ENCODE assay signal across 23 cellular contexts in the genomic region with DNA sequence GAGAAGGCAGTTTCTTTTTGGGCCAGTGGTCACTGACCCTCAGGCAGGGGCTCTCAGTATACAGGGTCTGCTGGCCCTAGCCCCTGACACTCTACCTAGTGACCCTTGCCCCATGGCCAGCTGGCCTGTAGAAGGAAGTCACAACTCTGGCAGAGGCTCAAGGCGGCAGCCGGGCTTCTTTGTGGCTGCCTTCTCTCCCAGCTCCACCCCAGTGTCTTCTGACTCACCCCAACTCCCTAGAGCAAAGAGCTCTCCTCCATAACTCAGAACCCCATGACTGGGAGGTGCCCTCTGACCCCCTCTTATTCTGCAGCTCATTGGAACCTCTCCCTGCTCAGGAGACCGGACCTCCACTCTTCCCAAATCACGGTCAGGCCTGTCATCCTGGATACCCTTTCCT.
DNase-seq lines count a peak whose midpoint lies in the region; ATAC-seq and TF ChIP-seq lines count a peak whose summit lies in the region.
"Had no signal": no experiment of that assay in that cellular context is flagged by ENCODE, and none has a peak within 500 bp of the region (broad histone marks: within the 10 kb centered on the region; RNA-seq: fewer than 3 reads in every experiment).

No MANE protein-coding gene starts in this region.

- H3K9me3 ChIP-seq in mucosa of descending colon (peaks cover 2% of the 10 kb centered on the region), thyroid gland (no peaks in the 10 kb centered on the region), osteoblast (ENCODE audit: low read depth, low read length) (no peaks in the 10 kb centered on the region)
- H3K9me3 ChIP-seq: prostate gland, tibial artery had no signal

- H3K4me1 ChIP-seq in mucosa of descending colon (ENCODE audit: low read depth) (peaks cover 56% of the 10 kb centered on the region), thyroid gland (peaks cover 10 to 28% of the 10 kb centered on the region in 2 donors), osteoblast (ENCODE audit: insufficient read depth, low read length) (no peaks in the 10 kb centered on the region)
- H3K4me1 ChIP-seq: prostate gland, tibial artery had no signal

- intact Hi-C loops in mucosa of descending colon (cut with DNase I, micrococcal nuclease), result no loop called here
- intact Hi-C loops in thyroid gland (cut with DNase I), result no loop called here

- H3K4me2 ChIP-seq in osteoblast (ENCODE audit: insufficient read depth, low read length), result no peak overlapping the region

- no peaks in the 10 kb centered on the region for H3K36me3 ChIP-seq in mucosa of descending colon (ENCODE audit: low read depth)
- no peaks in the 10 kb centered on the region for H3K36me3 ChIP-seq in thyroid gland
- no peaks in the 10 kb centered on the region for H3K36me3 ChIP-seq in osteoblast (ENCODE audit: insufficient read depth, low read length)
- H3K36me3 ChIP-seq: prostate gland, SJCRH30, tibial artery had no signal

- TF ChIP-seq CTCF in mucosa of descending colon (IDR thresholded peaks at IDR 0.05), result no peak
- TF ChIP-seq CTCF in thyroid gland (IDR thresholded peaks at IDR 0.05), result no peak
- no peak for TF ChIP-seq CTCF in osteoblast (IDR thresholded peaks at IDR 0.05; ENCODE audit: extremely low read depth, low read depth, low read length)

- H3K27me3 ChIP-seq in thyroid gland (no peaks in the 10 kb centered on the region), osteoblast (ENCODE audit: insufficient read depth, low read length) (no peaks in the 10 kb centered on the region)
- H3K27me3 ChIP-seq: SJCRH30, tibial artery had no signal

- no peak overlapping the region for H3K27ac ChIP-seq in thyroid gland
- H3K27ac ChIP-seq in osteoblast (ENCODE audit: low read depth, low read length), result no peak overlapping the region
- H3K27ac ChIP-seq: prostate gland, SJCRH30, tibial artery had no signal

- H2AFZ ChIP-seq in osteoblast (ENCODE audit: low read length), result no peak overlapping the region

- H3K4me3 ChIP-seq in mucosa of descending colon, result no peak overlapping the region
- no peak overlapping the region for H3K4me3 ChIP-seq in thyroid gland (replicated peaks in 1 of 3)
- H3K4me3 ChIP-seq in osteoblast (ENCODE audit: insufficient read depth, low read length), result no peak overlapping the region
- H3K4me3 ChIP-seq: K562, prostate gland, SJCRH30, tibial artery had no signal

- WGBS in thyroid gland, 2 donors, result 79 to 82% methylated on average over 4 of the region's 4 CpGs

- TF ChIP-seq POLR2A in thyroid gland (IDR thresholded peaks at IDR 0.05), result no peak

- H4K20me1 ChIP-seq in osteoblast (ENCODE audit: insufficient read depth, low read length), result no peaks in the 10 kb centered on the region

- peak; percentile 87 for ATAC-seq in mucosa of descending colon
- ATAC-seq: effector memory CD8-positive, alpha-beta T cell; K562 had no signal

- DNase-seq in LoVo (ENCODE audit: low spot score), result peak; percentile 35
- DNase-seq in ecto neural progenitor cell (ENCODE audit: low spot score), result peak; percentile 27
- DNase-seq in mucosa of descending colon, result peak; percentile 83 to 89 (median 86)
- DNase-seq in thyroid gland, result peak; percentile 12 to 28
- no peak for DNase-seq in SHP77 treated with DMSO at 0.1 percent for 48 hours (lab: John Stamatoyannopoulos, UW)
- DNase-seq in osteoblast (ENCODE audit: insufficient read length, low spot score, missing footprints), result no peak
- no peak for DNase-seq in activated CD8-positive, alpha-beta memory T cell treated with anti-CD3 and anti-CD28 coated beads for 24 hours
- no peak for DNase-seq in anterior cingulate cortex (lab: John Stamatoyannopoulos, UW)
- DNase-seq: activated CD4-positive, alpha-beta T cell treated with anti-CD3 and anti-CD28 coated beads for 48 hours; activated naive CD8-positive, alpha-beta T cell treated with anti-CD3 and anti-CD28 coated beads, Interleukin-2, amount 10 ng/mL, durations not matched to agents 7 days and 5 days; CD4-positive, alpha-beta T cell; effector memory CD8-positive, alpha-beta T cell; HCEC 1CT; kidney glomerular epithelial cell; NCI-H1048; NCI-H187 treated with DMSO at 0.1 percent for 48 hours; NCI-H748 treated with DMSO at 0.1 percent for 48 hours; stimulated activated CD4-positive, alpha-beta T cell treated with anti-CD3 and anti-CD28 coated beads, Interleukin-1b, Interleukin-23, amount 100 ng/mL, for 48 hours; T-helper 1 cell; tibial artery had no signal

- H3K79me2 ChIP-seq in osteoblast (ENCODE audit: insufficient read depth, low read length), result no peaks in the 10 kb centered on the region

Comparison
In these comparisons a context has a peak if more than half of its experiments do, and no peak if none do; other contexts are left out.
1. DNase-seq: peak in LoVo (single experiment), ecto neural progenitor cell (single experiment), mucosa of descending colon (3 of 3) and thyroid gland (2 of 2); none in SHP77 treated with DMSO at 0.1 percent for 48 hours (single experiment), osteoblast (single experiment), activated CD8-positive, alpha-beta memory T cell treated with anti-CD3 and anti-CD28 coated beads for 24 hours (single experiment) and anterior cingulate cortex (0 of 58).